Comparison of ENCODE assay signal across 11 cellular contexts in the genomic region with DNA sequence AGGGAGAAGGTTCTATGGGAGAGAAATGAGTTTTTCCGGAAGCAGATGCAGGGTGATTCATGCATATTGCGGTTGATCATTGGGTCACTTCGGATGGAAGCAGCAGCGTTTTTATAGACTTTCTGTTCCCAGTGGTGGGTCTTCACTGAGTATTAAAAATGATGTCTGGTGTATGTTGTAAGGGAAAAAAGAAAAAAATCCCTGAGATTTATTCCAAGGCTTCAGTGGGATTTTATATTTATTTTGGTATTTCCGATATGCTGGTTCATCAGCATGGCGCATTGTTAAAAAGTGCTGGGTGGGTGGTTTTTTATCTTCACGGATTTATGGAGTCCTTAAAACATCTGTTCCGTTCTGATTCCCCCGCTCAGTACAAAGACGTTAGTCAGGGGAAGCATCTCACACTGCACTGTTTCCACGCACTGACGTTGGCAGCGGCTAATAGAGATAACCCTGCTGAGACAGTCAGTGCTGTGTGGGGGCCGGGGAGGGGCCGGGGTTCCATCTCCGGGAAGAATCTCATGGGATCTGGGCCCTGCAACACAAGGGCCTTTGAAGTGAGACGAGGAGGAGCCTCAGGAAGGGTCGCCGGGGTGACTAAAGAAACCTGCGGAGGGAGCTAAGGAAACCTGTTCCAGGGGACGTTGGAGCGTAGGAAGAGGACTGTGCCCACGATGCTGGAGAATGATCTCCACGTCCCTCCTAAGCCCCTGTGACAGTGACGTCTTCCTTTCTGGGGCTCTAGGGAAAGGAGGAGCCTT.
A peak's percentile ranks its signal among the peaks of the same experiment; 100 is the strongest.
DNase-seq lines count a peak whose midpoint lies in the region; ATAC-seq and TF ChIP-seq lines count a peak whose summit lies in the region.
"Had no signal": no experiment of that assay in that cellular context is flagged by ENCODE, and none has a peak within 500 bp of the region (broad histone marks: within the 10 kb centered on the region; RNA-seq: fewer than 3 reads in every experiment).

No MANE protein-coding gene starts in this region.

- H3K27ac Mint-ChIP-seq in type B pancreatic cell, result peak overlapping the region; percentile 64
- H3K27ac Mint-ChIP-seq in stimulated activated memory B cell treated with anti-CD40 and anti-IgM and Interleukin-4, amounts not matched to agents 10 μg/mL and 1 μg/mL and 100 μg/mL, for 72 hours, result no peak overlapping the region
- no peak overlapping the region for H3K27ac Mint-ChIP-seq in immature natural killer cell

- peak; percentile 79 for DNase-seq in cardiac septum (ENCODE audit: low spot score)
- DNase-seq in Right ventricle myocardium inferior (ENCODE audit: missing footprints), result no peak
- peak; percentile 78 for DNase-seq in astrocyte of the spinal cord (ENCODE audit: low read depth, low spot score)
- DNase-seq in iPS-NIHi11 (ENCODE audit: low spot score), result peak; percentile 38
- DNase-seq in type B pancreatic cell (ENCODE audit: extremely low spot score, unreplicated experiment), result no peak
- no peak for DNase-seq in UCSD-AML1 (lab: John Stamatoyannopoulos, UW; ENCODE audit: unreplicated experiment)
- no peak for DNase-seq in immature natural killer cell
- DNase-seq: aorta, naive B cell, trophoblast cell had no signal

- H3K4me3 Mint-ChIP-seq in type B pancreatic cell, result peak overlapping the region; percentile 24
- no peak overlapping the region for H3K4me3 Mint-ChIP-seq in stimulated activated memory B cell treated with anti-CD40 and anti-IgM and Interleukin-4, amounts not matched to agents 10 μg/mL and 1 μg/mL and 100 μg/mL, for 72 hours
- no peak overlapping the region for H3K4me3 Mint-ChIP-seq in immature natural killer cell
- H3K4me3 Mint-ChIP-seq: naive B cell had no signal

- ATAC-seq in Right ventricle myocardium inferior, result no peak
- no peak for ATAC-seq in stimulated activated memory B cell treated with anti-CD40 and anti-IgM and Interleukin-4, amounts not matched to agents 10 μg/mL and 1 μg/mL and 100 μg/mL, for 72 hours

- intact Hi-C loops in cardiac septum (cut with DNase I) (loop anchor here (5.0 kb wide), 1 partner anchor 137 kb away; no protein-coding TSS in a partner anchor), Right ventricle myocardium inferior (cut with DNase I) (no loop called here)

- in situ Hi-C loops in astrocyte of the spinal cord (cut with HindIII; ENCODE audit: low sequenced_read_pairs), result no loop called here

- H3K9me3 Mint-ChIP-seq in type B pancreatic cell, result no peaks in the 10 kb centered on the region
- peaks cover 3% of the 10 kb centered on the region for H3K9me3 Mint-ChIP-seq in stimulated activated memory B cell treated with anti-CD40 and anti-IgM and Interleukin-4, amounts not matched to agents 10 μg/mL and 1 μg/mL and 100 μg/mL, for 72 hours
- H3K9me3 Mint-ChIP-seq in immature natural killer cell, result peaks cover 0 to 16% (median 1%) of the 10 kb centered on the region in 6 donors

- H3K4me1 Mint-ChIP-seq in type B pancreatic cell (ENCODE audit: unreplicated experiment) (peaks cover 6% of the 10 kb centered on the region), immature natural killer cell (no peaks in the 10 kb centered on the region)
- H3K4me1 Mint-ChIP-seq in stimulated activated memory B cell treated with anti-CD40 and anti-IgM and Interleukin-4, amounts not matched to agents 10 μg/mL and 1 μg/mL and 100 μg/mL, for 72 hours, result no peaks in the 10 kb centered on the region
- H3K4me1 Mint-ChIP-seq: naive B cell had no signal

- H3K27me3 Mint-ChIP-seq in type B pancreatic cell (peaks cover 39% of the 10 kb centered on the region), immature natural killer cell (ENCODE audit: low read depth in 3 of 3) (peaks cover 0 to 5% (median 2%) of the 10 kb centered on the region in 3 donors)
- no peaks in the 10 kb centered on the region for H3K27me3 Mint-ChIP-seq in stimulated activated memory B cell treated with anti-CD40 and anti-IgM and Interleukin-4, amounts not matched to agents 10 μg/mL and 1 μg/mL and 100 μg/mL, for 72 hours
- H3K27me3 Mint-ChIP-seq: naive B cell had no signal

- no peaks in the 10 kb centered on the region for H3K36me3 Mint-ChIP-seq in type B pancreatic cell
- no peaks in the 10 kb centered on the region for H3K36me3 Mint-ChIP-seq in stimulated activated memory B cell treated with anti-CD40 and anti-IgM and Interleukin-4, amounts not matched to agents 10 μg/mL and 1 μg/mL and 100 μg/mL, for 72 hours
- H3K36me3 Mint-ChIP-seq in immature natural killer cell, result no peaks in the 10 kb centered on the region
- H3K36me3 Mint-ChIP-seq: naive B cell had no signal

- H3K4me3 ChIP-seq in astrocyte of the spinal cord (ENCODE audit: low read depth, low read length), result no peak overlapping the region

- TF ChIP-seq CTCF in astrocyte of the spinal cord (IDR thresholded peaks at IDR 0.05; ENCODE audit: low read depth, low read length) (no peak), type B pancreatic cell (conservative IDR thresholded peaks at IDR 0.05) (no peak)

Comparison
In these comparisons a context has a peak if more than half of its experiments do, and no peak if none do; other contexts are left out.
1. DNase-seq: peak in cardiac septum (single experiment), astrocyte of the spinal cord (single experiment) and iPS-NIHi11 (single experiment); none in Right ventricle myocardium inferior (single experiment), type B pancreatic cell (single experiment), UCSD-AML1 (single experiment) and immature natural killer cell (0 of 3).